In genomic region chr7:54837761-54838539, GRCh38 we compare ENCODE assay signal across 2 cellular contexts.
A peak's percentile ranks its signal among the peaks of the same experiment; 100 is the strongest.
TF ChIP-seq lines count a peak whose summit lies in the region.

No MANE protein-coding gene starts in this region.

TF ChIP-seq in A549, 52 proteins besides CTCF, POLR2A, EP300 and RAD21:
- TF ChIP-seq CBX8 (IDR thresholded peaks at IDR 0.05) (no peak), GATA3 (IDR thresholded peaks at IDR 0.05; ENCODE audit: borderline replicate concordance) (peak; percentile 64; the same call in 1 of the 2 replicates)

TF ChIP-seq in IMR-90, 13 proteins besides CTCF, POLR2A, EP300 and RAD21:
- TF ChIP-seq NFE2L2 (IDR thresholded peaks at IDR 0.05; ENCODE audit: low read depth, low read length), result no peak
- no peak for TF ChIP-seq USF2 (IDR thresholded peaks at IDR 0.05; ENCODE audit: low read depth, low read length)
